Comparison of ENCODE assay signal across 8 cellular contexts in the genomic region with DNA sequence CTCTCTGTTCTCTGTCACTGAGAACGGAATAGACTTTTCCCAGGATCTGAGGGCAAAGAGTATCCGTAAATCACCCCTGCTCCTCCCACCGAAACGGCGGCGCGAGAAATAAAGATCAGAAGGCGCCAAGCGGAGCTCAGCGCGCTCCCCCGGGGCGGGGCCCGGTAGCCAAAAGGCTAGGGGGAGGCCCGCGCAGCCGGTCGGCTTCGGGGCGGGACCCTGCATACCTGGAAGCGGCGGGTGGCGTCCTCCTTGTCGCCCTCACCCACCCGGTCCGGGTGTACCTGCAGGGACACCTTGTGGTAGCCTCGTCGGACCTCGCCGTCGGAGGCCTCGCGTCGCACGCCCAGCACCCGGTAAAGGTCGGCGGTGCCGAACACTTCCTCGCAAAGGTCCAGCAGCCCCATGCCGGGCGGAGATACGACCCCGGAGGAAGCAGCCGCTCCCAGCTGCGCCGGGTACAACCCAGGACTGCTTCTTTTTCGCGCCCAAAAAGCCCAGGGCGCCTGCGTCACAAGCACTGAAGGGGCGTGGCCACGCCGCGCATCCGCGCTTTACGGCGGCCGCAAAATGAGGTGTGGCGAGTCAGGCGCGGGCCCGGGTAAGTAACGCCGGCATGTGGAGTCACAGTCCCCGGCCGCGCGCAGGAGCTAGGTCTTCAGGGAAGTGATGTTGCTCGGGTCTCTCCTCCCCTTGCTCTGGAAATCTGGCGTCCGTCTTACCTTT. TPM values are rescaled to one million over a fixed set of nuclear protein-coding genes. Genes with fewer than 3 reads are reported as not detected.
DNase-seq lines count a peak whose midpoint lies in the region; ATAC-seq and TF ChIP-seq lines count a peak whose summit lies in the region.

TSS of gene DNAJC9 (minus strand) at position 473 of the 726 bp plus-strand sequence. CDS start at position 407, 66 bp downstream.

- H3K9ac ChIP-seq in adipocyte (ENCODE audit: low read length), result peak within 1 kb of the TSS; percentile 88

- H3K9me3 ChIP-seq in adipocyte (ENCODE audit: control insufficient read depth, low read length) (no peaks in the 10 kb centered on the region), heart left ventricle (no peaks in the 10 kb centered on the region), upper lobe of left lung (no peaks in the 10 kb centered on the region)

- 0% methylated on average over 42 to 73 of the region's 73 CpGs for WGBS in heart left ventricle, 4 donors
- 0 to 2% methylated on average over 9 to 50 of the region's 73 CpGs for WGBS in upper lobe of left lung, 2 donors

- H3K4me1 ChIP-seq in adipocyte (ENCODE audit: control insufficient read depth, insufficient read depth, low read length), result peaks cover 37% of the 10 kb centered on the region
- H3K4me1 ChIP-seq in heart left ventricle, result peaks cover 3 to 58% (median 35%) of the 10 kb centered on the region in 12 donors
- H3K4me1 ChIP-seq in upper lobe of left lung, result peaks cover 29 to 56% (median 33%) of the 10 kb centered on the region in 4 donors

- peak within 1 kb of the TSS; percentile 88 for H3K4me3 ChIP-seq in adipocyte (ENCODE audit: low read length)
- H3K4me3 ChIP-seq in heart left ventricle, result peak within 1 kb of the TSS; percentile 57 to 96 (median 80)
- H3K4me3 ChIP-seq in upper lobe of left lung, result peak within 1 kb of the TSS; percentile 76 to 98 (median 91)

- peak; percentile 84 for ATAC-seq in HG02763 (IDR thresholded peaks at IDR 0.05; ENCODE audit: unreplicated experiment)
- peak; percentile 93 to 97 (median 95) for ATAC-seq in heart left ventricle
- peak; percentile 98 to 99 for ATAC-seq in upper lobe of left lung (ENCODE audit: low FRiP score in 2 of 2)

- peak within 1 kb of the TSS; percentile 5 to 84 (median 72) for H3K27ac ChIP-seq in heart left ventricle
- H3K27ac ChIP-seq in upper lobe of left lung, result peak within 1 kb of the TSS; percentile 79 to 92 (median 86)

- DNase-seq in NCI-H1417 (lab: John Stamatoyannopoulos, UW) (peak; percentile 90 to 94 (median 91)), SW480 (ENCODE audit: low spot score) (peak; percentile 93), adipocyte (ENCODE audit: low read depth) (peak; percentile 97), heart left ventricle (peak; percentile 94 to 97 (median 96)), posterior cingulate gyrus (peak; percentile 91 to 99 (median 96)), upper lobe of left lung (peak; percentile 98 to 99)

- intact Hi-C loops in heart left ventricle (cut with DNase I) (no loop called here), posterior cingulate gyrus (cut with DNase I) (loop anchor here (5.0 kb wide), 1 partner anchor 80 kb away; the partner anchor contains the start of genes ECD and FAM149B1)

- TF ChIP-seq CTCF in GM12873 (IDR thresholded peaks at IDR 0.05; ENCODE audit: insufficient read depth, low read depth, low read length, missing control alignments) (peak; percentile 12), heart left ventricle (IDR thresholded peaks at IDR 0.05) (peak in 4 of 12 donors; percentile 15 to 32 (median 21)), upper lobe of left lung (IDR thresholded peaks at IDR 0.05) (peak in 3 of 6 experiments; percentile 12 to 27 (median 25))

- TF ChIP-seq EP300 in upper lobe of left lung (IDR thresholded peaks at IDR 0.05), result peak in 1 of 4 donors; percentile 68

- H3K36me3 ChIP-seq in adipocyte (ENCODE audit: control insufficient read depth, insufficient read depth, low read length, severe bottlenecking) (peaks cover 44% of the 10 kb centered on the region), heart left ventricle (peaks cover 0 to 66% (median 59%) of the 10 kb centered on the region in 9 donors), upper lobe of left lung (peaks cover 0 to 55% (median 18%) of the 10 kb centered on the region in 4 donors)

- H3K27me3 ChIP-seq in adipocyte (replicated peaks; ENCODE audit: control insufficient read depth, insufficient read depth, low read length) (no peaks in the 10 kb centered on the region), heart left ventricle (no peaks in the 10 kb centered on the region), upper lobe of left lung (no peaks in the 10 kb centered on the region)

- TF ChIP-seq POLR2A in heart left ventricle (IDR thresholded peaks at IDR 0.05), result peak in 1 of 2 donors; percentile 80
- peak in 3 of 4 donors; percentile 49 to 88 (median 85) for TF ChIP-seq POLR2A in upper lobe of left lung (IDR thresholded peaks at IDR 0.05)

RNA-seq across cellular contexts. Expression of gene DNAJC9, which starts in this region (rescaled TPM):
- 10 to 100 TPM in 1 of 9 donors, 1 to 10 TPM in 8; 6.5 to 11.6 (median 6.8) TPM for total RNA-seq in heart left ventricle
- polyA plus RNA-seq in heart left ventricle, result 1 to 10 TPM; 5.8 to 8.7 TPM
- 10 to 100 TPM; 10.1 to 16.8 (median 12.0) TPM for total RNA-seq in upper lobe of left lung

Comparison
In these comparisons a context has a peak if more than half of its experiments do, and no peak if none do; other contexts are left out.
1. Peak in every context shown above with its lines: DNase-seq, ATAC-seq, H3K4me3 ChIP-seq and H3K27ac ChIP-seq.